ENCODE assay signal across 19 cellular contexts in genomic region chr2:128370468-128371247, GRCh38. TPM values are rescaled to one million over a fixed set of nuclear protein-coding genes. Genes with fewer than 3 reads are reported as not detected.
DNase-seq lines count a peak whose midpoint lies in the region; ATAC-seq and TF ChIP-seq lines count a peak whose summit lies in the region.
"Had no signal": no experiment of that assay in that cellular context is flagged by ENCODE, and none has a peak within 500 bp of the region (broad histone marks: within the 10 kb centered on the region; RNA-seq: fewer than 3 reads in every experiment).

No MANE protein-coding gene starts in this region.

- peak overlapping the region; percentile 95 for H2BK12ac ChIP-seq in neuronal stem cell (ENCODE audit: low read length)

- no peak overlapping the region for H3K4ac ChIP-seq in neuronal stem cell (ENCODE audit: low read length)

- CTCF ChIA-PET in RWPE1 (lab: Yijun Ruan, JAX) = interaction anchor here (0.7 kb wide), 1 partner anchor 366 kb away, joined by 3 read pairs; no protein-coding TSS in a partner anchor

- DNase-seq in AG08395 (ENCODE audit: low spot score) (peak; percentile 40), RWPE1 (ENCODE audit: low spot score) (no peak), fibroblast of the aortic adventitia (ENCODE audit: low read depth) (peak; percentile 26), neuronal stem cell (ENCODE audit: low spot score) (no peak), NCI-H345 (lab: John Stamatoyannopoulos, UW) (no peak), amygdala (lab: John Stamatoyannopoulos, UW) (no peak), HuH-7 (ENCODE audit: low spot score) (no peak)
- DNase-seq: activated CD4-positive, alpha-beta memory T cell treated with anti-CD3 and anti-CD28 coated beads for 36 hours; activated T-cell treated with anti-CD3 and anti-CD28 coated beads, Interleukin-2, amount 50 U/mL, for 24 hours; brain microvascular endothelial cell; MG63; naive thymus-derived CD4-positive, alpha-beta T cell; NCI-H510A treated with DMSO at 0.1 percent for 48 hours; Right ventricle myocardium superior had no signal

- peak overlapping the region; percentile 75 for H2BK5ac ChIP-seq in neuronal stem cell (ENCODE audit: low read length)

- no peak overlapping the region for H3K4me3 ChIP-seq in fibroblast of the aortic adventitia (ENCODE audit: low read depth, low read length)
- no peak overlapping the region for H3K4me3 ChIP-seq in neuronal stem cell (ENCODE audit: low read length in 2 of 2)
- H3K4me3 ChIP-seq: dorsolateral prefrontal cortex, lung, MG63 had no signal

- H4K91ac ChIP-seq in neuronal stem cell (ENCODE audit: low read depth, low read length, poor library complexity) = no peak overlapping the region

- H2BK120ac ChIP-seq in neuronal stem cell (ENCODE audit: low read depth, low read length) = no peak overlapping the region

- H2BK15ac ChIP-seq in neuronal stem cell (ENCODE audit: low read length) = peak overlapping the region; percentile 30

- no peaks in the 10 kb centered on the region for H3K9me3 ChIP-seq in neuronal stem cell (replicated peaks in 1 of 2; ENCODE audit: control insufficient read depth in 2 of 2, insufficient read depth in 1 of 2, low read depth in 1 of 2, low read length in 2 of 2)
- H3K9me3 ChIP-seq: MG63 had no signal

- H3K4me1 ChIP-seq in neuronal stem cell (ENCODE audit: control insufficient read depth in 2 of 2, insufficient read depth in 1 of 2, low read depth in 1 of 2, low read length in 2 of 2) = peaks cover 25 to 33% of the 10 kb centered on the region in 2 donors

- H3K4me2 ChIP-seq in neuronal stem cell (ENCODE audit: insufficient read depth, low read length, poor library complexity, severe bottlenecking) = no peak overlapping the region

- H3K36me3 ChIP-seq in neuronal stem cell (replicated peaks in 1 of 2; ENCODE audit: control insufficient read depth in 2 of 2, insufficient read depth in 2 of 2, low read length in 2 of 2) = no peaks in the 10 kb centered on the region
- H3K36me3 ChIP-seq: brain microvascular endothelial cell, MG63 had no signal

- H3K18ac ChIP-seq in neuronal stem cell (ENCODE audit: low read length) = peak overlapping the region; percentile 89

- TF ChIP-seq CTCF in RWPE1 (conservative IDR thresholded peaks at IDR 0.05; ENCODE audit: low read depth) = no peak
- no peak for TF ChIP-seq CTCF in fibroblast of the aortic adventitia (IDR thresholded peaks at IDR 0.05; ENCODE audit: insufficient read depth, low read length)

- POLR2A ChIA-PET in RWPE1 (lab: Yijun Ruan, JAX; ENCODE audit: low non-redundant PET) = no interaction called here

- H3K9ac ChIP-seq in neuronal stem cell (ENCODE audit: low read depth, low read length, poor library complexity) = no peak overlapping the region

- ATAC-seq in HG02938 (IDR thresholded peaks at IDR 0.05; ENCODE audit: unreplicated experiment) = no peak
- ATAC-seq: naive thymus-derived CD4-positive, alpha-beta T cell; stimulated activated effector memory CD8-positive, alpha-beta T cell treated with anti-CD3 and anti-CD28 coated beads, Interleukin-12 subunit alpha, Interleukin-12 subunit beta, amount 100 ng/mL, for 72 hours had no signal

- peak overlapping the region; percentile 62 for H2AFZ ChIP-seq in neuronal stem cell (ENCODE audit: low read length)

- H3K14ac ChIP-seq in neuronal stem cell (ENCODE audit: low read length) = peak overlapping the region; percentile 12

- no peak overlapping the region for H3K23ac ChIP-seq in neuronal stem cell (ENCODE audit: low read depth, low read length, poor library complexity)

- H4K8ac ChIP-seq in neuronal stem cell (ENCODE audit: low read depth, low read length) = no peak overlapping the region

- H2AK5ac ChIP-seq in neuronal stem cell (ENCODE audit: low read depth, low read length) = peak overlapping the region; percentile 54

- no CpG with 5 or more reads among the region's 27 CpGs for WGBS in neuronal stem cell (ENCODE audit: extremely low coverage in 2 of 2, insufficient read length in 2 of 2, insufficient replicate concordance in 1 of 2), 2 donors

- peaks cover 0 to 5% (median 4%) of the 10 kb centered on the region in 3 experiments for H3K27me3 ChIP-seq in neuronal stem cell (ENCODE audit: control insufficient read depth in 3 of 3, insufficient read depth in 3 of 3, low read depth in 1 of 3, low read length in 3 of 3)
- H3K27me3 ChIP-seq: brain microvascular endothelial cell, dorsolateral prefrontal cortex, MG63 had no signal

- H3K27ac ChIP-seq in RWPE1 = peak overlapping the region; percentile 89
- H3K27ac ChIP-seq in neuronal stem cell (replicated peaks; ENCODE audit: low read length) = no peak overlapping the region
- H3K27ac ChIP-seq: brain microvascular endothelial cell, VCaP had no signal

- H3K79me1 ChIP-seq in neuronal stem cell (ENCODE audit: low read depth, low read length) = peaks cover 2% of the 10 kb centered on the region

RNA-seq across cellular contexts. Expression of gene HS6ST1, which starts 52.0 kb away (rescaled TPM):
- total RNA-seq in fibroblast of the aortic adventitia (ENCODE audit: low replicate concordance) = 7.7 and 10.6 TPM in 2 replicates
- 32.8 TPM for polyA plus RNA-seq in neuronal stem cell (2013, experiment 1 of 2)
- polyA plus RNA-seq in neuronal stem cell (2013, experiment 2 of 2) = 32.8 TPM

Comparison
In these comparisons a context has a peak if more than half of its experiments do, and no peak if none do; other contexts are left out.
1. DNase-seq: peak in AG08395 (single experiment) and fibroblast of the aortic adventitia (single experiment); none in RWPE1 (single experiment), neuronal stem cell (single experiment), NCI-H345 (single experiment), amygdala (0 of 56) and HuH-7 (single experiment).